ENCODE assay signal across 1 cellular context in the genomic region with DNA sequence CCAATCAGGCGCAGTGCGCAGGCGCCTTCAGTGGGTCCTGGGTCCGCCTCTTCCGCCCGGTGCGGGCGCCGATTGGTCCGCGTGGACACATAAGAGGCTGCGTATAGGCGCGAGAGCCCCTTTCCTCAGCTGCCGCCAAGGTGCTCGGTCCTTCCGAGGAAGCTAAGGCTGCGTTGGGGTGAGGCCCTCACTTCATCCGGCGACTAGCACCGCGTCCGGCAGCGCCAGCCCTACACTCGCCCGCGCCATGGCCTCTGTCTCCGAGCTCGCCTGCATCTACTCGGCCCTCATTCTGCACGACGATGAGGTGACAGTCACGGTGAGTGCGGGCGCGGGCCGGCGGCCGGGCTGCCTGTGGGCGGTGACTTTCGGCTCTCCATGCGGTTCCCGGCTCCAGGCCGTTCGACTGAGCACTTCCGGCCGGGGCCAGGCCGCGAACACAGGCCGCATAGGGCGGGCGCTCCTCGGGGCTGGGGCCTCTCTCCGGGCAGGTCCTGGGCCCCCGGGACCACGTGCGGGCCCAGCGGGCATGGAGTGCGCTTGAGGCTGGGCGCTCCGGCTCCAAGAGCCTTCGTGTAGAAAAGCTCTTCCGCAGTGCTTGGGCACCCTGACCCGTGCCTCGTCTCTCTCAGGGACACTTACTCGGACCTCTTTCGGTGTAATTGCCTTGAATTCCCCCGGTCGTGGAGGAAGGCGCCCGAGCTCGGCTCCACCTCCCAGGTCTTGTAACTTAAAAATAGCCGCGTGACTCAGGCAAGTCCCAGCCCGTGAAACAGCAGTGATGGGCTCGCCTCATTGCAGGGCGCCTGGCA.
A peak's percentile ranks its signal among the peaks of the same experiment; 100 is the strongest.
TF ChIP-seq lines count a peak whose summit lies in the region.

A gene (plus strand): TSS at position 117 of the 812 bp plus-strand sequence. CDS start 131 bp downstream, at position 248.

TF ChIP-seq in K562, 482 proteins besides CTCF, POLR2A, EP300 and RAD21 (continued from another document and continues in another):
- TF ChIP-seq, protein P1, sequence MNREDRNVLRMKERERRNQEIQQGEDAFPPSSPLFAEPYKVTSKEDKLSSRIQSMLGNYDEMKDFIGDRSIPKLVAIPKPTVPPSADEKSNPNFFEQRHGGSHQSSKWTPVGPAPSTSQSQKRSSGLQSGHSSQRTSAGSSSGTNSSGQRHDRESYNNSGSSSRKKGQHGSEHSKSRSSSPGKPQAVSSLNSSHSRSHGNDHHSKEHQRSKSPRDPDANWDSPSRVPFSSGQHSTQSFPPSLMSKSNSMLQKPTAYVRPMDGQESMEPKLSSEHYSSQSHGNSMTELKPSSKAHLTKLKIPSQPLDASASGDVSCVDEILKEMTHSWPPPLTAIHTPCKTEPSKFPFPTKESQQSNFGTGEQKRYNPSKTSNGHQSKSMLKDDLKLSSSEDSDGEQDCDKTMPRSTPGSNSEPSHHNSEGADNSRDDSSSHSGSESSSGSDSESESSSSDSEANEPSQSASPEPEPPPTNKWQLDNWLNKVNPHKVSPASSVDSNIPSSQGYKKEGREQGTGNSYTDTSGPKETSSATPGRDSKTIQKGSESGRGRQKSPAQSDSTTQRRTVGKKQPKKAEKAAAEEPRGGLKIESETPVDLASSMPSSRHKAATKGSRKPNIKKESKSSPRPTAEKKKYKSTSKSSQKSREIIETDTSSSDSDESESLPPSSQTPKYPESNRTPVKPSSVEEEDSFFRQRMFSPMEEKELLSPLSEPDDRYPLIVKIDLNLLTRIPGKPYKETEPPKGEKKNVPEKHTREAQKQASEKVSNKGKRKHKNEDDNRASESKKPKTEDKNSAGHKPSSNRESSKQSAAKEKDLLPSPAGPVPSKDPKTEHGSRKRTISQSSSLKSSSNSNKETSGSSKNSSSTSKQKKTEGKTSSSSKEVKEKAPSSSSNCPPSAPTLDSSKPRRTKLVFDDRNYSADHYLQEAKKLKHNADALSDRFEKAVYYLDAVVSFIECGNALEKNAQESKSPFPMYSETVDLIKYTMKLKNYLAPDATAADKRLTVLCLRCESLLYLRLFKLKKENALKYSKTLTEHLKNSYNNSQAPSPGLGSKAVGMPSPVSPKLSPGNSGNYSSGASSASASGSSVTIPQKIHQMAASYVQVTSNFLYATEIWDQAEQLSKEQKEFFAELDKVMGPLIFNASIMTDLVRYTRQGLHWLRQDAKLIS (CRISPR knock-in tag; IDR thresholded peaks at IDR 0.05), result peak; percentile 97
- TF ChIP-seq PCBP1 (IDR thresholded peaks at IDR 0.05; ENCODE audit: low read depth, low read length, poor library complexity, severe bottlenecking) (peak; percentile 78), PHF8 (IDR thresholded peaks at IDR 0.05; ENCODE audit: borderline replicate concordance, low read length) (peak; percentile 90), TBL1XR1 (IDR thresholded peaks at IDR 0.05; ENCODE audit: low read length in 2 of 2) (no peak), SREBF2 (CRISPR knock-in tag; IDR thresholded peaks at IDR 0.05) (no peak), ZNF699 (CRISPR knock-in tag; IDR thresholded peaks at IDR 0.05; ENCODE audit: insufficient replicate concordance) (no peak), ZFP30 (CRISPR knock-in tag; IDR thresholded peaks at IDR 0.05; ENCODE audit: borderline replicate concordance) (no peak), ZNF780A (CRISPR knock-in tag; IDR thresholded peaks at IDR 0.05) (no peak), KLF10 (CRISPR knock-in tag; IDR thresholded peaks at IDR 0.05) (no peak), SRF (CRISPR knock-in tag; IDR thresholded peaks at IDR 0.05) (0 out of 4 replicates have a peak, but pooled peaks of 1 of the 2 experiments have one; percentile 41), ZNF778 (CRISPR knock-in tag; IDR thresholded peaks at IDR 0.05) (no peak), EWSR1 (IDR thresholded peaks at IDR 0.05; ENCODE audit: borderline replicate concordance, low read depth, partially characterized antibody) (no peak), MTA3 (IDR thresholded peaks at IDR 0.05; ENCODE audit: borderline replicate concordance) (peak; percentile 97), ZNF134 (CRISPR knock-in tag; conservative IDR thresholded peaks at IDR 0.05) (no peak), ZC3H4 (CRISPR knock-in tag; IDR thresholded peaks at IDR 0.05; ENCODE audit: borderline replicate concordance) (no peak), ZNF224 (CRISPR knock-in tag; IDR thresholded peaks at IDR 0.05) (no peak), RBM17 (IDR thresholded peaks at IDR 0.05; ENCODE audit: borderline replicate concordance, low read depth, low read length) (no peak)
- TF ChIP-seq, protein P2, sequence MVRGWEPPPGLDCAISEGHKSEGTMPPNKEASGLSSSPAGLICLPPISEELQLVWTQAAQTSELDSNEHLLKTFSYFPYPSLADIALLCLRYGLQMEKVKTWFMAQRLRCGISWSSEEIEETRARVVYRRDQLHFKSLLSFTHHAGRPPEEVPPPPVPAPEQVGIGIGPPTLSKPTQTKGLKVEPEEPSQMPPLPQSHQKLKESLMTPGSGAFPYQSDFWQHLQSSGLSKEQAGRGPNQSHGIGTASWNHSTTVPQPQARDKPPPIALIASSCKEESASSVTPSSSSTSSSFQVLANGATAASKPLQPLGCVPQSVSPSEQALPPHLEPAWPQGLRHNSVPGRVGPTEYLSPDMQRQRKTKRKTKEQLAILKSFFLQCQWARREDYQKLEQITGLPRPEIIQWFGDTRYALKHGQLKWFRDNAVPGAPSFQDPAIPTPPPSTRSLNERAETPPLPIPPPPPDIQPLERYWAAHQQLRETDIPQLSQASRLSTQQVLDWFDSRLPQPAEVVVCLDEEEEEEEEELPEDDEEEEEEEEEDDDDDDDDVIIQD (CRISPR knock-in tag; IDR thresholded peaks at IDR 0.05), result no peak
- TF ChIP-seq, protein P3, sequence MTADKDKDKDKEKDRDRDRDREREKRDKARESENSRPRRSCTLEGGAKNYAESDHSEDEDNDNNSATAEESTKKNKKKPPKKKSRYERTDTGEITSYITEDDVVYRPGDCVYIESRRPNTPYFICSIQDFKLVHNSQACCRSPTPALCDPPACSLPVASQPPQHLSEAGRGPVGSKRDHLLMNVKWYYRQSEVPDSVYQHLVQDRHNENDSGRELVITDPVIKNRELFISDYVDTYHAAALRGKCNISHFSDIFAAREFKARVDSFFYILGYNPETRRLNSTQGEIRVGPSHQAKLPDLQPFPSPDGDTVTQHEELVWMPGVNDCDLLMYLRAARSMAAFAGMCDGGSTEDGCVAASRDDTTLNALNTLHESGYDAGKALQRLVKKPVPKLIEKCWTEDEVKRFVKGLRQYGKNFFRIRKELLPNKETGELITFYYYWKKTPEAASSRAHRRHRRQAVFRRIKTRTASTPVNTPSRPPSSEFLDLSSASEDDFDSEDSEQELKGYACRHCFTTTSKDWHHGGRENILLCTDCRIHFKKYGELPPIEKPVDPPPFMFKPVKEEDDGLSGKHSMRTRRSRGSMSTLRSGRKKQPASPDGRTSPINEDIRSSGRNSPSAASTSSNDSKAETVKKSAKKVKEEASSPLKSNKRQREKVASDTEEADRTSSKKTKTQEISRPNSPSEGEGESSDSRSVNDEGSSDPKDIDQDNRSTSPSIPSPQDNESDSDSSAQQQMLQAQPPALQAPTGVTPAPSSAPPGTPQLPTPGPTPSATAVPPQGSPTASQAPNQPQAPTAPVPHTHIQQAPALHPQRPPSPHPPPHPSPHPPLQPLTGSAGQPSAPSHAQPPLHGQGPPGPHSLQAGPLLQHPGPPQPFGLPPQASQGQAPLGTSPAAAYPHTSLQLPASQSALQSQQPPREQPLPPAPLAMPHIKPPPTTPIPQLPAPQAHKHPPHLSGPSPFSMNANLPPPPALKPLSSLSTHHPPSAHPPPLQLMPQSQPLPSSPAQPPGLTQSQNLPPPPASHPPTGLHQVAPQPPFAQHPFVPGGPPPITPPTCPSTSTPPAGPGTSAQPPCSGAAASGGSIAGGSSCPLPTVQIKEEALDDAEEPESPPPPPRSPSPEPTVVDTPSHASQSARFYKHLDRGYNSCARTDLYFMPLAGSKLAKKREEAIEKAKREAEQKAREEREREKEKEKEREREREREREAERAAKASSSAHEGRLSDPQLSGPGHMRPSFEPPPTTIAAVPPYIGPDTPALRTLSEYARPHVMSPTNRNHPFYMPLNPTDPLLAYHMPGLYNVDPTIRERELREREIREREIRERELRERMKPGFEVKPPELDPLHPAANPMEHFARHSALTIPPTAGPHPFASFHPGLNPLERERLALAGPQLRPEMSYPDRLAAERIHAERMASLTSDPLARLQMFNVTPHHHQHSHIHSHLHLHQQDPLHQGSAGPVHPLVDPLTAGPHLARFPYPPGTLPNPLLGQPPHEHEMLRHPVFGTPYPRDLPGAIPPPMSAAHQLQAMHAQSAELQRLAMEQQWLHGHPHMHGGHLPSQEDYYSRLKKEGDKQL (CRISPR knock-in tag; IDR thresholded peaks at IDR 0.05; ENCODE audit: borderline replicate concordance), result no peak
- TF ChIP-seq, protein P4, sequence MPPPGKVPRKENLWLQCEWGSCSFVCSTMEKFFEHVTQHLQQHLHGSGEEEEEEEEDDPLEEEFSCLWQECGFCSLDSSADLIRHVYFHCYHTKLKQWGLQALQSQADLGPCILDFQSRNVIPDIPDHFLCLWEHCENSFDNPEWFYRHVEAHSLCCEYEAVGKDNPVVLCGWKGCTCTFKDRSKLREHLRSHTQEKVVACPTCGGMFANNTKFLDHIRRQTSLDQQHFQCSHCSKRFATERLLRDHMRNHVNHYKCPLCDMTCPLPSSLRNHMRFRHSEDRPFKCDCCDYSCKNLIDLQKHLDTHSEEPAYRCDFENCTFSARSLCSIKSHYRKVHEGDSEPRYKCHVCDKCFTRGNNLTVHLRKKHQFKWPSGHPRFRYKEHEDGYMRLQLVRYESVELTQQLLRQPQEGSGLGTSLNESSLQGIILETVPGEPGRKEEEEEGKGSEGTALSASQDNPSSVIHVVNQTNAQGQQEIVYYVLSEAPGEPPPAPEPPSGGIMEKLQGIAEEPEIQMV (tag; conservative IDR thresholded peaks at IDR 0.05; ENCODE audit: low read depth), result no peak
- TF ChIP-seq, protein P5, sequence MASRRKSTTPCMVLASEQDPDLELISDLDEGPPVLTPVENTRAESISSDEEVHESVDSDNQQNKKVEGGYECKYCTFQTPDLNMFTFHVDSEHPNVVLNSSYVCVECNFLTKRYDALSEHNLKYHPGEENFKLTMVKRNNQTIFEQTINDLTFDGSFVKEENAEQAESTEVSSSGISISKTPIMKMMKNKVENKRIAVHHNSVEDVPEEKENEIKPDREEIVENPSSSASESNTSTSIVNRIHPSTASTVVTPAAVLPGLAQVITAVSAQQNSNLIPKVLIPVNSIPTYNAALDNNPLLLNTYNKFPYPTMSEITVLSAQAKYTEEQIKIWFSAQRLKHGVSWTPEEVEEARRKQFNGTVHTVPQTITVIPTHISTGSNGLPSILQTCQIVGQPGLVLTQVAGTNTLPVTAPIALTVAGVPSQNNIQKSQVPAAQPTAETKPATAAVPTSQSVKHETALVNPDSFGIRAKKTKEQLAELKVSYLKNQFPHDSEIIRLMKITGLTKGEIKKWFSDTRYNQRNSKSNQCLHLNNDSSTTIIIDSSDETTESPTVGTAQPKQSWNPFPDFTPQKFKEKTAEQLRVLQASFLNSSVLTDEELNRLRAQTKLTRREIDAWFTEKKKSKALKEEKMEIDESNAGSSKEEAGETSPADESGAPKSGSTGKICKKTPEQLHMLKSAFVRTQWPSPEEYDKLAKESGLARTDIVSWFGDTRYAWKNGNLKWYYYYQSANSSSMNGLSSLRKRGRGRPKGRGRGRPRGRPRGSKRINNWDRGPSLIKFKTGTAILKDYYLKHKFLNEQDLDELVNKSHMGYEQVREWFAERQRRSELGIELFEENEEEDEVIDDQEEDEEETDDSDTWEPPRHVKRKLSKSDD (conservative IDR thresholded peaks at IDR 0.05; ENCODE audit: low read length), result no peak
- TF ChIP-seq, protein P6, sequence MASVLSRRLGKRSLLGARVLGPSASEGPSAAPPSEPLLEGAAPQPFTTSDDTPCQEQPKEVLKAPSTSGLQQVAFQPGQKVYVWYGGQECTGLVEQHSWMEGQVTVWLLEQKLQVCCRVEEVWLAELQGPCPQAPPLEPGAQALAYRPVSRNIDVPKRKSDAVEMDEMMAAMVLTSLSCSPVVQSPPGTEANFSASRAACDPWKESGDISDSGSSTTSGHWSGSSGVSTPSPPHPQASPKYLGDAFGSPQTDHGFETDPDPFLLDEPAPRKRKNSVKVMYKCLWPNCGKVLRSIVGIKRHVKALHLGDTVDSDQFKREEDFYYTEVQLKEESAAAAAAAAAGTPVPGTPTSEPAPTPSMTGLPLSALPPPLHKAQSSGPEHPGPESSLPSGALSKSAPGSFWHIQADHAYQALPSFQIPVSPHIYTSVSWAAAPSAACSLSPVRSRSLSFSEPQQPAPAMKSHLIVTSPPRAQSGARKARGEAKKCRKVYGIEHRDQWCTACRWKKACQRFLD (CRISPR knock-in tag; IDR thresholded peaks at IDR 0.05), result no peak; the same call in 1 of the 2 replicates
- TF ChIP-seq, protein P7, sequence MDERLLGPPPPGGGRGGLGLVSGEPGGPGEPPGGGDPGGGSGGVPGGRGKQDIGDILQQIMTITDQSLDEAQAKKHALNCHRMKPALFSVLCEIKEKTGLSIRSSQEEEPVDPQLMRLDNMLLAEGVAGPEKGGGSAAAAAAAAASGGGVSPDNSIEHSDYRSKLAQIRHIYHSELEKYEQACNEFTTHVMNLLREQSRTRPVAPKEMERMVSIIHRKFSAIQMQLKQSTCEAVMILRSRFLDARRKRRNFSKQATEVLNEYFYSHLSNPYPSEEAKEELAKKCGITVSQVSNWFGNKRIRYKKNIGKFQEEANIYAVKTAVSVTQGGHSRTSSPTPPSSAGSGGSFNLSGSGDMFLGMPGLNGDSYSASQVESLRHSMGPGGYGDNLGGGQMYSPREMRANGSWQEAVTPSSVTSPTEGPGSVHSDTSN (CRISPR knock-in tag; IDR thresholded peaks at IDR 0.05; ENCODE audit: low read depth), result no peak
- TF ChIP-seq, protein P7 (tag; conservative IDR thresholded peaks at IDR 0.05; ENCODE audit: low read depth), result no peak
- TF ChIP-seq, protein P8, sequence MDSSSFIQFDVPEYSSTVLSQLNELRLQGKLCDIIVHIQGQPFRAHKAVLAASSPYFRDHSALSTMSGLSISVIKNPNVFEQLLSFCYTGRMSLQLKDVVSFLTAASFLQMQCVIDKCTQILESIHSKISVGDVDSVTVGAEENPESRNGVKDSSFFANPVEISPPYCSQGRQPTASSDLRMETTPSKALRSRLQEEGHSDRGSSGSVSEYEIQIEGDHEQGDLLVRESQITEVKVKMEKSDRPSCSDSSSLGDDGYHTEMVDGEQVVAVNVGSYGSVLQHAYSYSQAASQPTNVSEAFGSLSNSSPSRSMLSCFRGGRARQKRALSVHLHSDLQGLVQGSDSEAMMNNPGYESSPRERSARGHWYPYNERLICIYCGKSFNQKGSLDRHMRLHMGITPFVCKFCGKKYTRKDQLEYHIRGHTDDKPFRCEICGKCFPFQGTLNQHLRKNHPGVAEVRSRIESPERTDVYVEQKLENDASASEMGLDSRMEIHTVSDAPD (CRISPR knock-in tag; IDR thresholded peaks at IDR 0.05), result no peak
- TF ChIP-seq, protein P9, sequence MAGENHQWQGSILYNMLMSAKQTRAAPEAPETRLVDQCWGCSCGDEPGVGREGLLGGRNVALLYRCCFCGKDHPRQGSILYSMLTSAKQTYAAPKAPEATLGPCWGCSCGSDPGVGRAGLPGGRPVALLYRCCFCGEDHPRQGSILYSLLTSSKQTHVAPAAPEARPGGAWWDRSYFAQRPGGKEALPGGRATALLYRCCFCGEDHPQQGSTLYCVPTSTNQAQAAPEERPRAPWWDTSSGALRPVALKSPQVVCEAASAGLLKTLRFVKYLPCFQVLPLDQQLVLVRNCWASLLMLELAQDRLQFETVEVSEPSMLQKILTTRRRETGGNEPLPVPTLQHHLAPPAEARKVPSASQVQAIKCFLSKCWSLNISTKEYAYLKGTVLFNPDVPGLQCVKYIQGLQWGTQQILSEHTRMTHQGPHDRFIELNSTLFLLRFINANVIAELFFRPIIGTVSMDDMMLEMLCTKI (IDR thresholded peaks at IDR 0.05; ENCODE audit: partially characterized antibody), result no peak
